1 cellular context compared by ENCODE assay signal in the genomic region with DNA sequence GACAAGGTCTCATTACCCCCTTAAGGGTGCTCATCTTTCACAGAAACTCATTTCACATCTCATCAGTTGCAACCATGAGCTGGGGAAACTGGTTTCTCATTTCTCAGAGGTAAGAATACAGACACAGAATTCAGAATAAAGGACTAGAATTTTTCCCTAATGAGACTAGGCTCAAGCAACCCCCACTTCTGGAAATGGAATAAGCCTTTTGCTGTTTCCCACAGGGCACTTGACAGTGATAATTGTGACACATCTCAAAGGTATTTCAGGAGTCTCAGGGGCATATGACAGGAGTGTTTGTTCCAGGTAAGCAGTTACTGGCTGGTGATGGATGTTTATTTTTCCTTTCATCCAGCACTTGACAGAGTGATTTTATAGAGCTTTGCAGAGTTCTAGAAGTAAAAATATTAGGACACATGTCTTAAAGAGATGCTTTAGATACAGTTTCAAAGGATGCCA.
TF ChIP-seq lines count a peak whose summit lies in the region.

No MANE protein-coding gene starts in this region.

TF ChIP-seq in IMR-90, 13 proteins besides CTCF, POLR2A, EP300 and RAD21 (continued from another document):
- TF ChIP-seq CHD1 (IDR thresholded peaks at IDR 0.05; ENCODE audit: low read depth, low read length), result no peak
- no peak for TF ChIP-seq CEBPB (IDR thresholded peaks at IDR 0.05; ENCODE audit: low read depth, low read length)
- TF ChIP-seq, protein P1, sequence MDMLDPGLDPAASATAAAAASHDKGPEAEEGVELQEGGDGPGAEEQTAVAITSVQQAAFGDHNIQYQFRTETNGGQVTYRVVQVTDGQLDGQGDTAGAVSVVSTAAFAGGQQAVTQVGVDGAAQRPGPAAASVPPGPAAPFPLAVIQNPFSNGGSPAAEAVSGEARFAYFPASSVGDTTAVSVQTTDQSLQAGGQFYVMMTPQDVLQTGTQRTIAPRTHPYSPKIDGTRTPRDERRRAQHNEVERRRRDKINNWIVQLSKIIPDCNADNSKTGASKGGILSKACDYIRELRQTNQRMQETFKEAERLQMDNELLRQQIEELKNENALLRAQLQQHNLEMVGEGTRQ (IDR thresholded peaks at IDR 0.05; ENCODE audit: low read depth, low read length), result no peak
- no peak for TF ChIP-seq MAFK (IDR thresholded peaks at IDR 0.05; ENCODE audit: low read depth, low read length)
- TF ChIP-seq MAZ (IDR thresholded peaks at IDR 0.05; ENCODE audit: borderline replicate concordance, low read depth, low read length), result no peak
- TF ChIP-seq NFE2L2 (IDR thresholded peaks at IDR 0.05; ENCODE audit: low read depth, low read length), result no peak
- TF ChIP-seq FOS (IDR thresholded peaks at IDR 0.05; ENCODE audit: low read depth, low read length), result no peak
- no peak for TF ChIP-seq BHLHE40 (IDR thresholded peaks at IDR 0.05; ENCODE audit: low read depth, low read length)
- TF ChIP-seq SMC3 (IDR thresholded peaks at IDR 0.05; ENCODE audit: low read depth, low read length), result no peak
TF ChIP-seq in IMR-90: peak in this region for 0.
